23 cellular contexts compared by ENCODE assay signal in the genomic region with DNA sequence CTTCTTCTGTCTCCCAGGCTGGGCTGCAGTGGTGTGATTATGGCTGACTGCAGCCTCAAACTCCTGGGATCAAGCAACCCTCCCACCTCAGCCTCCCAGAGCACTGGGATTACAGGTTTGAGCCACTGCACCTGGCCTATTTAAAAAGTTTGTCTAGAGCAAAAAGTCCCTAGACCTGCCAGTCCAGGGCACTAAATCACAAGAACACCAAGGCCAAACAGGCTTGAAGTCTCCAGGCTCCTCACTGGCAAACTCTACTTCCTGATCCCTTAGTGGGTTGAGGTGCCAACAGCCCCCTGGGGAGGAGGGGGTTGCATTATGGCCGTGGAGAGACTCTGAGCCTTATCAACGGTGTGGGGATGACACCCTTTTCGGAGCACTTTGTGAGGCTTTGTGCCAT.
"Had no signal": no experiment of that assay in that cellular context is flagged by ENCODE, and none has a peak within 500 bp of the region (broad histone marks: within the 10 kb centered on the region; RNA-seq: fewer than 3 reads in every experiment).

No MANE protein-coding gene starts in this region.

- H3K27me3 ChIP-seq: foreskin keratinocyte, ovary, right atrium auricular region, transverse colon had no signal

- H3K9me3 Mint-ChIP-seq: activated CD4-positive, alpha-beta T cell treated with anti-CD3 and anti-CD28 coated beads, Interleukin-2, amount 10 ng/mL, durations not matched to agents 7 days and 5 days; activated CD8-positive, alpha-beta T cell treated with anti-CD3 and anti-CD28 coated beads for 36 hours; activated naive CD8-positive, alpha-beta T cell treated with anti-CD3 and anti-CD28 coated beads, Interleukin-2, amount 50 U/mL, for 24 hours; activated T-helper 1 cell treated with anti-CD3 and anti-CD28 coated beads, Interleukin-12 subunit alpha, Interleukin-12 subunit beta, Interleukin-2, Interleukin-4 antibody, amounts not matched to agents 30 ng/mL and 10 ng/mL and 1 ng/mL, durations not matched to agents 14 hours and 24 hours and 36 hours; dendritic cell treated with granulocyte-macrophage colony-stimulating factor and Interleukin-4, amounts not matched to agents 40 ng/mL and 50 ng/mL, for 4 days; mesothelial cell of epicardium; natural killer cell treated with Interleukin-12 subunit alpha and Interleukin-12 subunit beta and Interleukin-15 and Interleukin-18, amount 100 ng/mL, for 72 hours; stimulated activated memory B cell treated with anti-CD40 and anti-IgM and Interleukin-4, amounts not matched to agents 10 μg/mL and 1 μg/mL and 100 μg/mL, for 72 hours; T-helper 2 cell treated with Interferon-gamma antibody and Interleukin-4, amounts not matched to agents 5 μg/mL and 100 μg/mL, for 36 hours had no signal

- H3K4me3 ChIP-seq: ovary, psoas muscle, right atrium auricular region, skin epidermis, transverse colon had no signal

- H3K36me3 ChIP-seq: left lung, neutrophil, ovary, right atrium auricular region, stomach, transverse colon, WERI-Rb-1 had no signal

- H3K36me3 Mint-ChIP-seq: activated CD8-positive, alpha-beta memory T cell treated with anti-CD3 and anti-CD28 coated beads, Interleukin-2, amount 10 ng/mL, durations not matched to agents 7 days and 5 days; brain; mesothelial cell of epicardium; natural killer cell treated with Interleukin-12 subunit alpha and Interleukin-12 subunit beta and Interleukin-15 and Interleukin-18, amount 100 ng/mL, for 72 hours; stimulated activated memory B cell treated with anti-CD40 and anti-IgM and Interleukin-4, amounts not matched to agents 10 μg/mL and 1 μg/mL and 100 μg/mL, for 72 hours had no signal

- FAIRE-seq: urothelium cell line had no signal

- DNase-seq: activated gamma-delta T cell had no signal

- H3K27ac Mint-ChIP-seq: activated CD4-positive, alpha-beta T cell treated with anti-CD3 and anti-CD28 coated beads, Interleukin-2, amount 10 ng/mL, durations not matched to agents 7 days and 5 days; activated CD8-positive, alpha-beta memory T cell treated with anti-CD3 and anti-CD28 coated beads, Interleukin-2, amount 10 ng/mL, durations not matched to agents 7 days and 5 days; dendritic cell treated with granulocyte-macrophage colony-stimulating factor and Interleukin-4, amounts not matched to agents 40 ng/mL and 50 ng/mL, for 4 days; mesothelial cell of epicardium had no signal

- H3K4me3 Mint-ChIP-seq: activated CD8-positive, alpha-beta memory T cell treated with anti-CD3 and anti-CD28 coated beads, Interleukin-2, amount 10 ng/mL, durations not matched to agents 7 days and 5 days had no signal

- H3K27ac ChIP-seq: foreskin keratinocyte, left lung, neutrophil, ovary, psoas muscle, right atrium auricular region, transverse colon, WERI-Rb-1 had no signal

- H3K9me3 ChIP-seq: left lung, neutrophil, ovary, psoas muscle, right atrium auricular region, stomach, transverse colon had no signal
